In the genomic region with DNA sequence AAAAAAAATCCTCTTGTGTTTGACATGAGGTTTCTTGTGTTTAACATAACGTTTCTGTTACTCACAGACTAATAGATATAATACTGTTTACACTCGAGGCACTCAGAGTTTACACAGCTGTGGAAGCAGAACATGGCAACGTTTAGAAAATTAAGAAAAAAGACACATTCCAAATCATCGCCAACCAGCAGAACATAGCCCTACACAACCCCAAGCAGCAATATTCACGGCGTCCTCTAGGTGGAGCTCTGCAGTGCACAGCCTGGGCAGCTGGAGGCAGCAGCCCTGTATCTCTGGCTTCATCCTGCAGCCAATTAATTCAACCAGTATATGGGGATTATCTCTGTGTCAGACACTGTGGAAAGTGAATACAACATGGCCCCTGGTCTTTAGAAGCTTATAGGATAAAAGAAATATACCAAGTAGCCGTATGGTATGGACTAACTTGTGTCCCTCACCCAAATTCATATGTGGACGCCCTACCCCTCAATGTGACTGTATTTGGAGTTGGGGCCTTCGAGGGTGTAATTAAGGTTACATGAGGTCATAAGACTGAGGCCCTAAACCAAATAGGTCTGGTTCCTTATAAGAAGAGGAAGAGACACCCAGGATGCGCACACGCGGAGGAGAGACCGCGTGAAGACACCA, we compare ENCODE assay signal across 1 cellular context.
TF ChIP-seq lines count a peak whose summit lies in the region.

No MANE protein-coding gene starts in this region.

TF ChIP-seq in HepG2, 621 proteins besides CTCF, POLR2A, EP300 and RAD21 (continued from another document and continues in another):
- TF ChIP-seq, protein P1, sequence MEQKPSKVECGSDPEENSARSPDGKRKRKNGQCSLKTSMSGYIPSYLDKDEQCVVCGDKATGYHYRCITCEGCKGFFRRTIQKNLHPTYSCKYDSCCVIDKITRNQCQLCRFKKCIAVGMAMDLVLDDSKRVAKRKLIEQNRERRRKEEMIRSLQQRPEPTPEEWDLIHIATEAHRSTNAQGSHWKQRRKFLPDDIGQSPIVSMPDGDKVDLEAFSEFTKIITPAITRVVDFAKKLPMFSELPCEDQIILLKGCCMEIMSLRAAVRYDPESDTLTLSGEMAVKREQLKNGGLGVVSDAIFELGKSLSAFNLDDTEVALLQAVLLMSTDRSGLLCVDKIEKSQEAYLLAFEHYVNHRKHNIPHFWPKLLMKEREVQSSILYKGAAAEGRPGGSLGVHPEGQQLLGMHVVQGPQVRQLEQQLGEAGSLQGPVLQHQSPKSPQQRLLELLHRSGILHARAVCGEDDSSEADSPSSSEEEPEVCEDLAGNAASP (CRISPR knock-in tag; IDR thresholded peaks at IDR 0.05; ENCODE audit: borderline replicate concordance), result 0 out of 2 replicates have a peak, but pooled peaks have one; percentile 18
- 0 out of 2 replicates have a peak, but pooled peaks have one; percentile 34 for TF ChIP-seq CBX5 (CRISPR knock-in tag; IDR thresholded peaks at IDR 0.05; ENCODE audit: borderline replicate concordance)
- TF ChIP-seq MIXL1 (CRISPR knock-in tag; IDR thresholded peaks at IDR 0.05), result 0 out of 2 replicates have a peak, but pooled peaks have one; percentile 42
- TF ChIP-seq, protein P2, sequence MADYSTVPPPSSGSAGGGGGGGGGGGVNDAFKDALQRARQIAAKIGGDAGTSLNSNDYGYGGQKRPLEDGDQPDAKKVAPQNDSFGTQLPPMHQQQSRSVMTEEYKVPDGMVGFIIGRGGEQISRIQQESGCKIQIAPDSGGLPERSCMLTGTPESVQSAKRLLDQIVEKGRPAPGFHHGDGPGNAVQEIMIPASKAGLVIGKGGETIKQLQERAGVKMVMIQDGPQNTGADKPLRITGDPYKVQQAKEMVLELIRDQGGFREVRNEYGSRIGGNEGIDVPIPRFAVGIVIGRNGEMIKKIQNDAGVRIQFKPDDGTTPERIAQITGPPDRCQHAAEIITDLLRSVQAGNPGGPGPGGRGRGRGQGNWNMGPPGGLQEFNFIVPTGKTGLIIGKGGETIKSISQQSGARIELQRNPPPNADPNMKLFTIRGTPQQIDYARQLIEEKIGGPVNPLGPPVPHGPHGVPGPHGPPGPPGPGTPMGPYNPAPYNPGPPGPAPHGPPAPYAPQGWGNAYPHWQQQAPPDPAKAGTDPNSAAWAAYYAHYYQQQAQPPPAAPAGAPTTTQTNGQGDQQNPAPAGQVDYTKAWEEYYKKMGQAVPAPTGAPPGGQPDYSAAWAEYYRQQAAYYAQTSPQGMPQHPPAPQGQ (CRISPR knock-in tag; IDR thresholded peaks at IDR 0.05; ENCODE audit: borderline replicate concordance), result no peak
- no peak for TF ChIP-seq ZEB1 (IDR thresholded peaks at IDR 0.05; ENCODE audit: insufficient replicate concordance, low read depth)
- peak; percentile 77 for TF ChIP-seq STAG1 (CRISPR knock-in tag; IDR thresholded peaks at IDR 0.05)
- no peak for TF ChIP-seq MEIS2 (CRISPR knock-in tag; IDR thresholded peaks at IDR 0.05)
- no peak for TF ChIP-seq JARID2 (CRISPR knock-in tag; IDR thresholded peaks at IDR 0.05; ENCODE audit: insufficient replicate concordance)
- TF ChIP-seq RXRB (CRISPR knock-in tag; IDR thresholded peaks at IDR 0.05; ENCODE audit: borderline replicate concordance), result 0 out of 2 replicates have a peak, but pooled peaks have one; percentile 34
- TF ChIP-seq FOXA3 (CRISPR knock-in tag; IDR thresholded peaks at IDR 0.05), result 0 out of 2 replicates have a peak, but pooled peaks have one; percentile 6
- no peak for TF ChIP-seq PCBP2 (optimal IDR thresholded peaks at IDR 0.05; ENCODE audit: low read depth, low read length, poor library complexity, severe bottlenecking)
- TF ChIP-seq, protein P3, sequence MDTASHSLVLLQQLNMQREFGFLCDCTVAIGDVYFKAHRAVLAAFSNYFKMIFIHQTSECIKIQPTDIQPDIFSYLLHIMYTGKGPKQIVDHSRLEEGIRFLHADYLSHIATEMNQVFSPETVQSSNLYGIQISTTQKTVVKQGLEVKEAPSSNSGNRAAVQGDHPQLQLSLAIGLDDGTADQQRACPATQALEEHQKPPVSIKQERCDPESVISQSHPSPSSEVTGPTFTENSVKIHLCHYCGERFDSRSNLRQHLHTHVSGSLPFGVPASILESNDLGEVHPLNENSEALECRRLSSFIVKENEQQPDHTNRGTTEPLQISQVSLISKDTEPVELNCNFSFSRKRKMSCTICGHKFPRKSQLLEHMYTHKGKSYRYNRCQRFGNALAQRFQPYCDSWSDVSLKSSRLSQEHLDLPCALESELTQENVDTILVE (CRISPR knock-in tag; IDR thresholded peaks at IDR 0.05), result no peak
- peak; percentile 75 for TF ChIP-seq XRCC5 (optimal IDR thresholded peaks at IDR 0.05; ENCODE audit: low read length)
- TF ChIP-seq, protein P4, sequence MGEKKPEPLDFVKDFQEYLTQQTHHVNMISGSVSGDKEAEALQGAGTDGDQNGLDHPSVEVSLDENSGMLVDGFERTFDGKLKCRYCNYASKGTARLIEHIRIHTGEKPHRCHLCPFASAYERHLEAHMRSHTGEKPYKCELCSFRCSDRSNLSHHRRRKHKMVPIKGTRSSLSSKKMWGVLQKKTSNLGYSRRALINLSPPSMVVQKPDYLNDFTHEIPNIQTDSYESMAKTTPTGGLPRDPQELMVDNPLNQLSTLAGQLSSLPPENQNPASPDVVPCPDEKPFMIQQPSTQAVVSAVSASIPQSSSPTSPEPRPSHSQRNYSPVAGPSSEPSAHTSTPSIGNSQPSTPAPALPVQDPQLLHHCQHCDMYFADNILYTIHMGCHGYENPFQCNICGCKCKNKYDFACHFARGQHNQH (CRISPR knock-in tag; IDR thresholded peaks at IDR 0.05), result 0 out of 2 replicates have a peak, but pooled peaks have one; percentile 33
- TF ChIP-seq ZNF792 (CRISPR knock-in tag; IDR thresholded peaks at IDR 0.05), result peak; percentile 26; the same call in 1 of the 2 replicates
- no peak for TF ChIP-seq SIN3B (IDR thresholded peaks at IDR 0.05; ENCODE audit: low read length)
- TF ChIP-seq, protein P5, sequence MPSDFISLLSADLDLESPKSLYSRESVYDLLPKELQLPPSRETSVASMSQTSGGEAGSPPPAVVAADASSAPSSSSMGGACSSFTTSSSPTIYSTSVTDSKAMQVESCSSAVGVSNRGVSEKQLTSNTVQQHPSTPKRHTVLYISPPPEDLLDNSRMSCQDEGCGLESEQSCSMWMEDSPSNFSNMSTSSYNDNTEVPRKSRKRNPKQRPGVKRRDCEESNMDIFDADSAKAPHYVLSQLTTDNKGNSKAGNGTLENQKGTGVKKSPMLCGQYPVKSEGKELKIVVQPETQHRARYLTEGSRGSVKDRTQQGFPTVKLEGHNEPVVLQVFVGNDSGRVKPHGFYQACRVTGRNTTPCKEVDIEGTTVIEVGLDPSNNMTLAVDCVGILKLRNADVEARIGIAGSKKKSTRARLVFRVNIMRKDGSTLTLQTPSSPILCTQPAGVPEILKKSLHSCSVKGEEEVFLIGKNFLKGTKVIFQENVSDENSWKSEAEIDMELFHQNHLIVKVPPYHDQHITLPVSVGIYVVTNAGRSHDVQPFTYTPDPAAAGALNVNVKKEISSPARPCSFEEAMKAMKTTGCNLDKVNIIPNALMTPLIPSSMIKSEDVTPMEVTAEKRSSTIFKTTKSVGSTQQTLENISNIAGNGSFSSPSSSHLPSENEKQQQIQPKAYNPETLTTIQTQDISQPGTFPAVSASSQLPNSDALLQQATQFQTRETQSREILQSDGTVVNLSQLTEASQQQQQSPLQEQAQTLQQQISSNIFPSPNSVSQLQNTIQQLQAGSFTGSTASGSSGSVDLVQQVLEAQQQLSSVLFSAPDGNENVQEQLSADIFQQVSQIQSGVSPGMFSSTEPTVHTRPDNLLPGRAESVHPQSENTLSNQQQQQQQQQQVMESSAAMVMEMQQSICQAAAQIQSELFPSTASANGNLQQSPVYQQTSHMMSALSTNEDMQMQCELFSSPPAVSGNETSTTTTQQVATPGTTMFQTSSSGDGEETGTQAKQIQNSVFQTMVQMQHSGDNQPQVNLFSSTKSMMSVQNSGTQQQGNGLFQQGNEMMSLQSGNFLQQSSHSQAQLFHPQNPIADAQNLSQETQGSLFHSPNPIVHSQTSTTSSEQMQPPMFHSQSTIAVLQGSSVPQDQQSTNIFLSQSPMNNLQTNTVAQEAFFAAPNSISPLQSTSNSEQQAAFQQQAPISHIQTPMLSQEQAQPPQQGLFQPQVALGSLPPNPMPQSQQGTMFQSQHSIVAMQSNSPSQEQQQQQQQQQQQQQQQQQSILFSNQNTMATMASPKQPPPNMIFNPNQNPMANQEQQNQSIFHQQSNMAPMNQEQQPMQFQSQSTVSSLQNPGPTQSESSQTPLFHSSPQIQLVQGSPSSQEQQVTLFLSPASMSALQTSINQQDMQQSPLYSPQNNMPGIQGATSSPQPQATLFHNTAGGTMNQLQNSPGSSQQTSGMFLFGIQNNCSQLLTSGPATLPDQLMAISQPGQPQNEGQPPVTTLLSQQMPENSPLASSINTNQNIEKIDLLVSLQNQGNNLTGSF (CRISPR knock-in tag; IDR thresholded peaks at IDR 0.05), result no peak
- peak; percentile 41 for TF ChIP-seq FOSL2 (CRISPR knock-in tag; IDR thresholded peaks at IDR 0.05)
- TF ChIP-seq, protein P6, sequence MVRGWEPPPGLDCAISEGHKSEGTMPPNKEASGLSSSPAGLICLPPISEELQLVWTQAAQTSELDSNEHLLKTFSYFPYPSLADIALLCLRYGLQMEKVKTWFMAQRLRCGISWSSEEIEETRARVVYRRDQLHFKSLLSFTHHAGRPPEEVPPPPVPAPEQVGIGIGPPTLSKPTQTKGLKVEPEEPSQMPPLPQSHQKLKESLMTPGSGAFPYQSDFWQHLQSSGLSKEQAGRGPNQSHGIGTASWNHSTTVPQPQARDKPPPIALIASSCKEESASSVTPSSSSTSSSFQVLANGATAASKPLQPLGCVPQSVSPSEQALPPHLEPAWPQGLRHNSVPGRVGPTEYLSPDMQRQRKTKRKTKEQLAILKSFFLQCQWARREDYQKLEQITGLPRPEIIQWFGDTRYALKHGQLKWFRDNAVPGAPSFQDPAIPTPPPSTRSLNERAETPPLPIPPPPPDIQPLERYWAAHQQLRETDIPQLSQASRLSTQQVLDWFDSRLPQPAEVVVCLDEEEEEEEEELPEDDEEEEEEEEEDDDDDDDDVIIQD (CRISPR knock-in tag; IDR thresholded peaks at IDR 0.05; ENCODE audit: low read depth), result no peak
- TF ChIP-seq ZSCAN9 (CRISPR knock-in tag; IDR thresholded peaks at IDR 0.05; ENCODE audit: borderline replicate concordance), result no peak
- no peak for TF ChIP-seq ZFP36L1 (CRISPR knock-in tag; IDR thresholded peaks at IDR 0.05)
- no peak for TF ChIP-seq ZNF292 (CRISPR knock-in tag; IDR thresholded peaks at IDR 0.05; ENCODE audit: borderline replicate concordance, low read depth)
- TF ChIP-seq SRSF9 (IDR thresholded peaks at IDR 0.05; ENCODE audit: borderline replicate concordance, insufficient read depth, low read depth, low read length, poor library complexity, severe bottlenecking), result no peak
- TF ChIP-seq, protein P7, sequence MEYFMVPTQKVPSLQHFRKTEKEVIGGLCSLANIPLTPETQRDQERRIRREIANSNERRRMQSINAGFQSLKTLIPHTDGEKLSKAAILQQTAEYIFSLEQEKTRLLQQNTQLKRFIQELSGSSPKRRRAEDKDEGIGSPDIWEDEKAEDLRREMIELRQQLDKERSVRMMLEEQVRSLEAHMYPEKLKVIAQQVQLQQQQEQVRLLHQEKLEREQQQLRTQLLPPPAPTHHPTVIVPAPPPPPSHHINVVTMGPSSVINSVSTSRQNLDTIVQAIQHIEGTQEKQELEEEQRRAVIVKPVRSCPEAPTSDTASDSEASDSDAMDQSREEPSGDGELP (IDR thresholded peaks at IDR 0.05; ENCODE audit: borderline replicate concordance, low read depth), result 0 out of 2 replicates have a peak, but pooled peaks have one; percentile 46
- no peak for TF ChIP-seq FOXJ3 (CRISPR knock-in tag; IDR thresholded peaks at IDR 0.05; ENCODE audit: borderline replicate concordance)
- no peak for TF ChIP-seq ARNT (IDR thresholded peaks at IDR 0.05)
- TF ChIP-seq CC2D1A (CRISPR knock-in tag; IDR thresholded peaks at IDR 0.05), result no peak
- TF ChIP-seq, protein P8, sequence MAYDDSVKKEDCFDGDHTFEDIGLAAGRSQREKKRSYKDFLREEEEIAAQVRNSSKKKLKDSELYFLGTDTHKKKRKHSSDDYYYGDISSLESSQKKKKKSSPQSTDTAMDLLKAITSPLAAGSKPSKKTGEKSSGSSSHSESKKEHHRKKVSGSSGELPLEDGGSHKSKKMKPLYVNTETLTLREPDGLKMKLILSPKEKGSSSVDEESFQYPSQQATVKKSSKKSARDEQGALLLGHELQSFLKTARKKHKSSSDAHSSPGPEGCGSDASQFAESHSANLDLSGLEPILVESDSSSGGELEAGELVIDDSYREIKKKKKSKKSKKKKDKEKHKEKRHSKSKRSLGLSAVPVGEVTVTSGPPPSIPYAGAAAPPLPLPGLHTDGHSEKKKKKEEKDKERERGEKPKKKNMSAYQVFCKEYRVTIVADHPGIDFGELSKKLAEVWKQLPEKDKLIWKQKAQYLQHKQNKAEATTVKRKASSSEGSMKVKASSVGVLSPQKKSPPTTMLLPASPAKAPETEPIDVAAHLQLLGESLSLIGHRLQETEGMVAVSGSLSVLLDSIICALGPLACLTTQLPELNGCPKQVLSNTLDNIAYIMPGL (CRISPR knock-in tag; IDR thresholded peaks at IDR 0.05; ENCODE audit: borderline replicate concordance in 1 of 2, low read depth in 1 of 2), result peak in 1 of 2 experiments; percentile 53; a peak in 1 of 4 replicates
- TF ChIP-seq, protein P9, sequence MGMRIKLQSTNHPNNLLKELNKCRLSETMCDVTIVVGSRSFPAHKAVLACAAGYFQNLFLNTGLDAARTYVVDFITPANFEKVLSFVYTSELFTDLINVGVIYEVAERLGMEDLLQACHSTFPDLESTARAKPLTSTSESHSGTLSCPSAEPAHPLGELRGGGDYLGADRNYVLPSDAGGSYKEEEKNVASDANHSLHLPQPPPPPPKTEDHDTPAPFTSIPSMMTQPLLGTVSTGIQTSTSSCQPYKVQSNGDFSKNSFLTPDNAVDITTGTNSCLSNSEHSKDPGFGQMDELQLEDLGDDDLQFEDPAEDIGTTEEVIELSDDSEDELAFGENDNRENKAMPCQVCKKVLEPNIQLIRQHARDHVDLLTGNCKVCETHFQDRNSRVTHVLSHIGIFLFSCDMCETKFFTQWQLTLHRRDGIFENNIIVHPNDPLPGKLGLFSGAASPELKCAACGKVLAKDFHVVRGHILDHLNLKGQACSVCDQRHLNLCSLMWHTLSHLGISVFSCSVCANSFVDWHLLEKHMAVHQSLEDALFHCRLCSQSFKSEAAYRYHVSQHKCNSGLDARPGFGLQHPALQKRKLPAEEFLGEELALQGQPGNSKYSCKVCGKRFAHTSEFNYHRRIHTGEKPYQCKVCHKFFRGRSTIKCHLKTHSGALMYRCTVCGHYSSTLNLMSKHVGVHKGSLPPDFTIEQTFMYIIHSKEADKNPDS (CRISPR knock-in tag; IDR thresholded peaks at IDR 0.05), result no peak
- no peak for TF ChIP-seq TBX2 (CRISPR knock-in tag; IDR thresholded peaks at IDR 0.05; ENCODE audit: borderline replicate concordance)
- TF ChIP-seq RXRA (CRISPR knock-in tag; IDR thresholded peaks at IDR 0.05), result no peak
- no peak for TF ChIP-seq TOE1 (CRISPR knock-in tag; IDR thresholded peaks at IDR 0.05)
- TF ChIP-seq GATA4 (IDR thresholded peaks at IDR 0.05; ENCODE audit: borderline replicate concordance, low read depth), result no peak
- TF ChIP-seq KLF6 (CRISPR knock-in tag; IDR thresholded peaks at IDR 0.05), result no peak
- TF ChIP-seq, protein P10, sequence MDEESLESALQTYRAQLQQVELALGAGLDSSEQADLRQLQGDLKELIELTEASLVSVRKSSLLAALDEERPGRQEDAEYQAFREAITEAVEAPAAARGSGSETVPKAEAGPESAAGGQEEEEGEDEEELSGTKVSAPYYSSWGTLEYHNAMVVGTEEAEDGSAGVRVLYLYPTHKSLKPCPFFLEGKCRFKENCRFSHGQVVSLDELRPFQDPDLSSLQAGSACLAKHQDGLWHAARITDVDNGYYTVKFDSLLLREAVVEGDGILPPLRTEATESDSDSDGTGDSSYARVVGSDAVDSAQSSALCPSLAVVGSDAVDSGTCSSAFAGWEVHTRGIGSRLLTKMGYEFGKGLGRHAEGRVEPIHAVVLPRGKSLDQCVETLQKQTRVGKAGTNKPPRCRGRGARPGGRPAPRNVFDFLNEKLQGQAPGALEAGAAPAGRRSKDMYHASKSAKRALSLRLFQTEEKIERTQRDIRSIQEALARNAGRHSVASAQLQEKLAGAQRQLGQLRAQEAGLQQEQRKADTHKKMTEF (CRISPR knock-in tag; IDR thresholded peaks at IDR 0.05), result no peak
- TF ChIP-seq MTF2 (CRISPR knock-in tag; IDR thresholded peaks at IDR 0.05; ENCODE audit: borderline replicate concordance), result no peak
- peak; percentile 17; the same call in 1 of the 2 replicates for TF ChIP-seq SAP130 (CRISPR knock-in tag; IDR thresholded peaks at IDR 0.05; ENCODE audit: low read depth)
